9 cellular contexts compared by ENCODE assay signal in the genomic region with DNA sequence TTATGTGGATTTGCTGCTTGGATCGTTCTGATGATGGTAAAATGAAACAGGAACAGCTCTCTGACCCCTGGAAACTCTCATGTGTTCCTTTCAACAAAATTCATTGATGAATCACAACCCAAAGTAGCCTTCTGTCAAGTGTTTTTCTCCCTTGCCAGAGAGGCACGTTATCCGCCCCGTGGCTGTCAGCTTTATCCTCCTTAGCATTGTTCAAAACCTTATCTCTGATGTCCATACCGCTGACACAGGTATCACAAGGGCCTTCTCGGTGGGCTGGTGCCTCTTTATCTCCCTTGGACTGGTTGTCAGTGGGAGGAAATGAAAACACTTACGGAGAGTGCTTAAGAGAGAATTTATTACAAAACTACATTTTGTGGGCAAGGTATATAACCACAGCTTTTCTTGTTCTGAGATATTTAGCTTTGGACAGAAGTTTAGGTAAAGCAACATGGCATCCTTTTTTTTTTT.
DNase-seq lines count a peak whose midpoint lies in the region; ATAC-seq and TF ChIP-seq lines count a peak whose summit lies in the region.
"Had no signal": no experiment of that assay in that cellular context is flagged by ENCODE, and none has a peak within 500 bp of the region (broad histone marks: within the 10 kb centered on the region; RNA-seq: fewer than 3 reads in every experiment).

No MANE protein-coding gene starts in this region.

- no peak overlapping the region for H3K27ac Mint-ChIP-seq in T-helper 17 cell

- H3K36me3 ChIP-seq in OCI-LY3 (replicated peaks; ENCODE audit: low read depth, low read length), result no peaks in the 10 kb centered on the region
- H3K36me3 ChIP-seq: uterus had no signal

- peak overlapping the region; percentile 31 for H3K4me2 ChIP-seq in OCI-LY3 (ENCODE audit: low read length)

- peaks cover 2% of the 10 kb centered on the region for H3K4me1 Mint-ChIP-seq in T-helper 17 cell

- ATAC-seq in GM18907 (IDR thresholded peaks at IDR 0.05; ENCODE audit: unreplicated experiment) (peak; percentile 82), HG02884 (IDR thresholded peaks at IDR 0.05; ENCODE audit: unreplicated experiment) (peak; percentile 79), T-helper 17 cell (no peak)

- H3K4me3 ChIP-seq in OCI-LY3 (ENCODE audit: low read length), result peak overlapping the region; percentile 18; the same call in 1 of the 2 replicates
- H3K4me3 ChIP-seq: uterus had no signal

- no peak overlapping the region for H3K9ac ChIP-seq in OCI-LY3 (ENCODE audit: low read length)

- H3K79me2 ChIP-seq in OCI-LY3 (ENCODE audit: low read length), result no peaks in the 10 kb centered on the region

- no peaks in the 10 kb centered on the region for H3K36me3 Mint-ChIP-seq in T-helper 17 cell (ENCODE audit: low read depth)

- DNase-seq in lung microvascular endothelial cell (ENCODE audit: low read depth in 2 of 2) (peak; percentile 59 to 74), cerebellar nuclear complex (lab: John Stamatoyannopoulos, UW) (no peak), GM19238 (ENCODE audit: insufficient read length, low spot score) (no peak), NCI-H146 (lab: John Stamatoyannopoulos, UW) (no peak), T-helper 17 cell (no peak)
- DNase-seq: uterus had no signal

- peaks cover 5% of the 10 kb centered on the region; the same call in 1 of the 2 replicates for H3K27me3 ChIP-seq in OCI-LY3 (ENCODE audit: low read depth, low read length)
- H3K27me3 ChIP-seq: uterus had no signal

- H3K27ac ChIP-seq in OCI-LY3 (ENCODE audit: low read length), result no peak overlapping the region
- H3K27ac ChIP-seq: uterus had no signal

- no peaks in the 10 kb centered on the region for H3K27me3 Mint-ChIP-seq in T-helper 17 cell

- no peak overlapping the region for H2AFZ ChIP-seq in OCI-LY3 (ENCODE audit: low read depth, low read length)

- no peaks in the 10 kb centered on the region for H4K20me1 ChIP-seq in OCI-LY3 (ENCODE audit: insufficient read depth, low read length)

- H3K9me3 ChIP-seq in OCI-LY3 (ENCODE audit: insufficient read depth, low read length), result no peaks in the 10 kb centered on the region
- no peaks in the 10 kb centered on the region for H3K9me3 ChIP-seq in T-helper 17 cell (ENCODE audit: control insufficient read depth, low read length, poor library complexity, severe bottlenecking)
- H3K9me3 ChIP-seq: uterus had no signal

- H3K4me3 Mint-ChIP-seq in T-helper 17 cell, result no peak overlapping the region

- TF ChIP-seq CTCF in OCI-LY3 (IDR thresholded peaks at IDR 0.05; ENCODE audit: low read depth, low read length), result no peak

- peaks cover 23% of the 10 kb centered on the region for H3K4me1 ChIP-seq in OCI-LY3 (ENCODE audit: low read length)
- H3K4me1 ChIP-seq: uterus had no signal

Comparison
In these comparisons a context has a peak if more than half of its experiments do, and no peak if none do; other contexts are left out.
1. DNase-seq: peak in lung microvascular endothelial cell (2 of 2); none in cerebellar nuclear complex (0 of 2), GM19238 (single experiment), NCI-H146 (single experiment) and T-helper 17 cell (0 of 3).